23 cellular contexts compared by ENCODE assay signal in genomic region chr19:4507150-4507452, GRCh38. TPM values are rescaled to one million over a fixed set of nuclear protein-coding genes. Genes with fewer than 3 reads are reported as not detected.
"Had no signal": no experiment of that assay in that cellular context is flagged by ENCODE, and none has a peak within 500 bp of the region (broad histone marks: within the 10 kb centered on the region; RNA-seq: fewer than 3 reads in every experiment).

No MANE protein-coding gene starts in this region.

- H3K36me3 ChIP-seq: breast epithelium, prostate gland had no signal

- ATAC-seq: esophagus mucosa; foreskin keratinocyte; left lung; pancreas; stimulated activated naive B cell treated with anti-CD40 and anti-IgM and Interleukin-4, amounts not matched to agents 10 μg/mL and 1 μg/mL and 100 μg/mL, for 72 hours had no signal

- H3K4me1 ChIP-seq: breast epithelium, foreskin keratinocyte, left lung, pancreas, prostate gland had no signal

- H3K27me3 ChIP-seq: breast epithelium, foreskin keratinocyte, left lung, pancreas, stomach, tibial nerve had no signal

- H3K4me3 ChIP-seq: breast epithelium, left lung, pancreas, prostate gland, smooth muscle cell, stomach, tibial nerve had no signal

- DNase-seq: activated CD4-positive, alpha-beta T cell treated with anti-CD3 and anti-CD28 coated beads, Interleukin-2, amount 50 U/mL, for 1 hour; activated naive CD8-positive, alpha-beta T cell treated with anti-CD3 and anti-CD28 coated beads, Interleukin-2, amount 10 ng/mL, durations not matched to agents 7 days and 5 days; activated T-cell treated with anti-CD3 and anti-CD28 coated beads, Interleukin-2, amount 50 U/mL, for 48 hours; amygdala; central memory CD4-positive, alpha-beta T cell; kidney glomerular epithelial cell; left lung; naive B cell; nephron progenitor cell; stimulated activated CD4-positive, alpha-beta T cell treated with anti-CD3 and anti-CD28 coated beads, Interleukin-1b, Interleukin-23, amount 100 ng/mL, for 48 hours; stimulated activated CD4-positive, alpha-beta T cell treated with anti-CD3 and anti-CD28 coated beads, Interleukin-4, amount 100 ng/mL, for 4 hours; stimulated activated CD8-positive, alpha-beta memory T cell treated with anti-CD3 and anti-CD28 coated beads, Interleukin-4, amount 100 ng/mL, for 48 hours; stimulated activated naive B cell treated with anti-CD40 and anti-IgM and Interleukin-4, amounts not matched to agents 10 μg/mL and 1 μg/mL and 100 μg/mL, for 72 hours; stomach; T-helper 2 cell had no signal

- H3K9me3 ChIP-seq: breast epithelium, left lung, pancreas, prostate gland, stomach, tibial nerve had no signal

- H3K4me2 ChIP-seq: smooth muscle cell had no signal

- H3K27ac ChIP-seq: foreskin keratinocyte, left lung, pancreas, prostate gland, tibial nerve had no signal

RNA-seq across cellular contexts. Expression of gene PLIN4, which starts 11.2 kb away (rescaled TPM):
- total RNA-seq: activated naive CD4-positive, alpha-beta T cell treated with anti-CD3 and anti-CD28 coated beads for 36 hours; smooth muscle cell had no signal

RNA-seq across cellular contexts. Expression of gene PLIN5, which starts 27.9 kb away (rescaled TPM):
- total RNA-seq: foreskin keratinocyte, smooth muscle cell had no signal
- polyA plus RNA-seq: foreskin keratinocyte, smooth muscle cell had no signal

RNA-seq across cellular contexts. Expression of gene LRG1, which starts 32.7 kb away (rescaled TPM):
- total RNA-seq: activated naive CD8-positive, alpha-beta T cell treated with anti-CD3 and anti-CD28 coated beads, Interleukin-2, amount 10 ng/mL, durations not matched to agents 7 days and 5 days; smooth muscle cell had no signal
- polyA plus RNA-seq: smooth muscle cell had no signal
